ENCODE assay signal across 8 cellular contexts in the genomic region with DNA sequence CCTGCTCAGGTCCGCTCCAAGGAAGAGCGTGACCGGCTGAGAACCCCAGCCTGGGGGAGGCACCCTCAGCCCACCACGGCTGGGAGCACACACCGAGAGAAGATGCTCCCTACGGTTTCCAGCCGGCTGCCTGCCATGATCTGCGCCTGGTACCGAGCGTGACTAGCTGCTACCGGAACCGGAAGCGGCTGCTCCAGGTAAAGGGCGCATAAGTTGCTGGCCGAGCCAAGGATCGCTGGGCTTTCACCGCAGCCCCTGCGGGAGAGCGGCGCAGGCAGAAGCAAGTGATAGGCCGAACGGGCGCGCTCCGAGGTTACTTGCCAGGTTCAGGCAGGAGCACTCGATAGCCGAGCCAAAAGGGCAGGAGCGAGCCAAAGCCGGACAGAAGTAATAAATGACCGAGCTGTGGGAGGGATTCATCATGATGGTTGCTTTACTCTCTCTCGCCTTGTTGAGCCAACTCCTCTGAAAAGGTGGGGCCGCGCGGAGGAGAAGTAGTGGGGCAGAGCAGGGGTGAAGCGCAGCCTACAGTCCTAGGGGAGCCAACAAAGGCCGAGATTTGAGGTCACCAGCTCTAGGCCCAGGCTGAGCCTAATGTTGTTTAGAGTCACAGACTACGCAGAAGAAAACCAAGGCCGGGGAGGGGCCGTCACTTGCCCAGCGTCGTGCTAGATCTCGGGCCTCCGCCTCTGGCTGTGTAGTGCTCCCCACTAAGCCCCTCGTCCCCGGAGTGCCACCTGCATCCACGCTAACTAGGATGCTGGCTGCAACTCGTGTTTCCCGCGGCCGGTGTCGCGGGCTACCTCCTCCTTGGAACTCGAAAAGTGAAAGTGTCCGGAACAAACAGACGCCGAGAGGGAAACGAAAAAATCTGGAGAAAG. TPM values are rescaled to one million over a fixed set of nuclear protein-coding genes. Genes with fewer than 3 reads are reported as not detected.
DNase-seq lines count a peak whose midpoint lies in the region; ATAC-seq lines count a peak whose summit lies in the region.

A gene (minus strand): TSS at position 171 of the 881 bp plus-strand sequence. CDS start 34 bp downstream, at position 137.

- ATAC-seq in GM18499 (IDR thresholded peaks at IDR 0.05; ENCODE audit: insufficient read depth, unreplicated experiment) (peak; percentile 88), HG02943 (IDR thresholded peaks at IDR 0.05; ENCODE audit: low read depth, unreplicated experiment) (peak; percentile 87), right cardiac atrium (peak; percentile 88 to 94), aorta (ENCODE audit: low FRiP score) (peak; percentile 98)

- peak; percentile 92 for DNase-seq in NCI-H187 treated with DMSO at 0.1 percent for 48 hours (lab: John Stamatoyannopoulos, UW)
- DNase-seq in anterior cingulate cortex (lab: John Stamatoyannopoulos, UW): peak; percentile 83 to 99 (median 97)
- peak; percentile 99 for DNase-seq in right cardiac atrium
- peak; percentile 99 for DNase-seq in putamen (ENCODE audit: low spot score)
- peak; percentile 99 for DNase-seq in aorta

- peak within 1 kb of the TSS; percentile 90 for H3K4me3 ChIP-seq in right cardiac atrium (ENCODE audit: low read length)
- H3K4me3 ChIP-seq in aorta (ENCODE audit: low read length in 2 of 2): peak within 1 kb of the TSS; percentile 73 to 79

- H3K36me3 ChIP-seq in aorta (ENCODE audit: control insufficient read depth in 1 of 2, insufficient read depth in 2 of 2, low read length in 1 of 2): no peaks in the 10 kb centered on the region

- H3K27ac ChIP-seq in right cardiac atrium (ENCODE audit: low read length) (peak within 1 kb of the TSS; percentile 99), aorta (ENCODE audit: low read depth in 1 of 2, low read length in 2 of 2) (peak within 1 kb of the TSS; percentile 76 to 90)

- H3K9me3 ChIP-seq in right cardiac atrium (ENCODE audit: control insufficient read depth, low read length): no peaks in the 10 kb centered on the region
- H3K9me3 ChIP-seq in aorta (ENCODE audit: control insufficient read depth, low read length): no peaks in the 10 kb centered on the region

- H3K4me1 ChIP-seq in right cardiac atrium (ENCODE audit: control insufficient read depth, insufficient read depth, low read length) (peaks cover 6% of the 10 kb centered on the region), aorta (ENCODE audit: control insufficient read depth in 1 of 2, insufficient read depth in 2 of 2, low read length in 2 of 2) (peaks cover 2 to 9% of the 10 kb centered on the region in 2 donors)

- WGBS in right cardiac atrium: under 1% methylated on average over 57 of the region's 57 CpGs
- WGBS in aorta, 2 donors: 0 to 1% methylated on average over 56 to 57 of the region's 57 CpGs

- no peaks in the 10 kb centered on the region for H3K27me3 ChIP-seq in right cardiac atrium (ENCODE audit: control insufficient read depth, insufficient read depth)
- no peaks in the 10 kb centered on the region for H3K27me3 ChIP-seq in aorta (ENCODE audit: control insufficient read depth in 1 of 2, insufficient read depth in 2 of 2, low read length in 1 of 2)

- intact Hi-C loops in T-helper 2 cell treated with Interferon-gamma antibody and Interleukin-4, amounts not matched to agents 100 ng/mL and 5 ng/mL, for 36 hours (cut with micrococcal nuclease): loop anchor here (1.0 to 2.0 kb wide), 3 partner anchors 157 to 263 kb away; a partner anchor contains a TSS
- intact Hi-C loops in right cardiac atrium (cut with DNase I): loop anchor here in 2 of 4 donors (10.0 kb wide), 2 partner anchors 235 to 265 kb away; a partner anchor contains a TSS
- intact Hi-C loops in aorta (cut with DNase I): loop anchor here (2.0 to 10.0 kb wide), 3 partner anchors 233 to 262 kb away; a partner anchor contains a TSS

RNA-seq across cellular contexts. Expression of the gene that starts here (rescaled TPM):
- 41.0 and 44.6 TPM in 2 replicates for total RNA-seq in T-helper 2 cell treated with Interferon-gamma antibody and Interleukin-4, amounts not matched to agents 100 ng/mL and 5 ng/mL, for 36 hours
- 10 to 100 TPM; 50.9 to 68.3 (median 61.1) TPM for total RNA-seq in right cardiac atrium
- 54.7 TPM for polyA plus RNA-seq in right cardiac atrium
- total RNA-seq in aorta: 10 to 100 TPM; 21.6 to 22.8 TPM
- polyA plus RNA-seq in aorta: 10 to 100 TPM; 22.5 to 39.9 TPM

Comparison
In these comparisons a context has a peak if more than half of its experiments do, and no peak if none do; other contexts are left out.
1. Peak in every context shown above with its lines: DNase-seq, ATAC-seq, H3K4me3 ChIP-seq and H3K27ac ChIP-seq.